1 cellular context compared by ENCODE assay signal in genomic region chr6:111483736-111484654, GRCh38.
A peak's percentile ranks its signal among the peaks of the same experiment; 100 is the strongest.
TF ChIP-seq lines count a peak whose summit lies in the region.

No MANE protein-coding gene starts in this region.

TF ChIP-seq in A549, 52 proteins besides CTCF, POLR2A, EP300 and RAD21 (continued from another document):
- TF ChIP-seq, protein P1, sequence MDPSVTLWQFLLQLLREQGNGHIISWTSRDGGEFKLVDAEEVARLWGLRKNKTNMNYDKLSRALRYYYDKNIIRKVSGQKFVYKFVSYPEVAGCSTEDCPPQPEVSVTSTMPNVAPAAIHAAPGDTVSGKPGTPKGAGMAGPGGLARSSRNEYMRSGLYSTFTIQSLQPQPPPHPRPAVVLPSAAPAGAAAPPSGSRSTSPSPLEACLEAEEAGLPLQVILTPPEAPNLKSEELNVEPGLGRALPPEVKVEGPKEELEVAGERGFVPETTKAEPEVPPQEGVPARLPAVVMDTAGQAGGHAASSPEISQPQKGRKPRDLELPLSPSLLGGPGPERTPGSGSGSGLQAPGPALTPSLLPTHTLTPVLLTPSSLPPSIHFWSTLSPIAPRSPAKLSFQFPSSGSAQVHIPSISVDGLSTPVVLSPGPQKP (IDR thresholded peaks at IDR 0.05; ENCODE audit: low read depth, low read length) = no peak
- no peak for TF ChIP-seq HEYL (CRISPR knock-in tag; IDR thresholded peaks at IDR 0.05)
- TF ChIP-seq RCOR1 (IDR thresholded peaks at IDR 0.05; ENCODE audit: low read depth, low read length) = no peak
- no peak for TF ChIP-seq PBX3 (IDR thresholded peaks at IDR 0.05)
- no peak for TF ChIP-seq FOXS1 (CRISPR knock-in tag; IDR thresholded peaks at IDR 0.05)
- TF ChIP-seq, protein P2, sequence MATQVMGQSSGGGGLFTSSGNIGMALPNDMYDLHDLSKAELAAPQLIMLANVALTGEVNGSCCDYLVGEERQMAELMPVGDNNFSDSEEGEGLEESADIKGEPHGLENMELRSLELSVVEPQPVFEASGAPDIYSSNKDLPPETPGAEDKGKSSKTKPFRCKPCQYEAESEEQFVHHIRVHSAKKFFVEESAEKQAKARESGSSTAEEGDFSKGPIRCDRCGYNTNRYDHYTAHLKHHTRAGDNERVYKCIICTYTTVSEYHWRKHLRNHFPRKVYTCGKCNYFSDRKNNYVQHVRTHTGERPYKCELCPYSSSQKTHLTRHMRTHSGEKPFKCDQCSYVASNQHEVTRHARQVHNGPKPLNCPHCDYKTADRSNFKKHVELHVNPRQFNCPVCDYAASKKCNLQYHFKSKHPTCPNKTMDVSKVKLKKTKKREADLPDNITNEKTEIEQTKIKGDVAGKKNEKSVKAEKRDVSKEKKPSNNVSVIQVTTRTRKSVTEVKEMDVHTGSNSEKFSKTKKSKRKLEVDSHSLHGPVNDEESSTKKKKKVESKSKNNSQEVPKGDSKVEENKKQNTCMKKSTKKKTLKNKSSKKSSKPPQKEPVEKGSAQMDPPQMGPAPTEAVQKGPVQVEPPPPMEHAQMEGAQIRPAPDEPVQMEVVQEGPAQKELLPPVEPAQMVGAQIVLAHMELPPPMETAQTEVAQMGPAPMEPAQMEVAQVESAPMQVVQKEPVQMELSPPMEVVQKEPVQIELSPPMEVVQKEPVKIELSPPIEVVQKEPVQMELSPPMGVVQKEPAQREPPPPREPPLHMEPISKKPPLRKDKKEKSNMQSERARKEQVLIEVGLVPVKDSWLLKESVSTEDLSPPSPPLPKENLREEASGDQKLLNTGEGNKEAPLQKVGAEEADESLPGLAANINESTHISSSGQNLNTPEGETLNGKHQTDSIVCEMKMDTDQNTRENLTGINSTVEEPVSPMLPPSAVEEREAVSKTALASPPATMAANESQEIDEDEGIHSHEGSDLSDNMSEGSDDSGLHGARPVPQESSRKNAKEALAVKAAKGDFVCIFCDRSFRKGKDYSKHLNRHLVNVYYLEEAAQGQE (IDR thresholded peaks at IDR 0.05) = 0 out of 2 replicates have a peak, but pooled peaks have one; percentile 2
- TF ChIP-seq, protein P3, sequence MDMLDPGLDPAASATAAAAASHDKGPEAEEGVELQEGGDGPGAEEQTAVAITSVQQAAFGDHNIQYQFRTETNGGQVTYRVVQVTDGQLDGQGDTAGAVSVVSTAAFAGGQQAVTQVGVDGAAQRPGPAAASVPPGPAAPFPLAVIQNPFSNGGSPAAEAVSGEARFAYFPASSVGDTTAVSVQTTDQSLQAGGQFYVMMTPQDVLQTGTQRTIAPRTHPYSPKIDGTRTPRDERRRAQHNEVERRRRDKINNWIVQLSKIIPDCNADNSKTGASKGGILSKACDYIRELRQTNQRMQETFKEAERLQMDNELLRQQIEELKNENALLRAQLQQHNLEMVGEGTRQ (IDR thresholded peaks at IDR 0.05) = 0 out of 2 replicates have a peak, but pooled peaks have one; percentile 9
- TF ChIP-seq HDAC2 (IDR thresholded peaks at IDR 0.05) = no peak
- TF ChIP-seq RNF2 (IDR thresholded peaks at IDR 0.05; ENCODE audit: borderline replicate concordance, low read depth) = no peak
- no peak for TF ChIP-seq ZSCAN20 (CRISPR knock-in tag; IDR thresholded peaks at IDR 0.05)
- TF ChIP-seq MAZ (IDR thresholded peaks at IDR 0.05; ENCODE audit: borderline replicate concordance, low read depth, low read length) = peak; percentile 80; the same call in 1 of the 2 replicates
- TF ChIP-seq ZC3H11A (IDR thresholded peaks at IDR 0.05) = no peak
- no peak for TF ChIP-seq NFE2L2 (conservative IDR thresholded peaks at IDR 0.05; ENCODE audit: low read length)
- no peak for TF ChIP-seq HOXB5 (CRISPR knock-in tag; IDR thresholded peaks at IDR 0.05)
- no peak for TF ChIP-seq CHD4 (IDR thresholded peaks at IDR 0.05; ENCODE audit: borderline replicate concordance)
- no peak for TF ChIP-seq ZNF302 (CRISPR knock-in tag; IDR thresholded peaks at IDR 0.05)
- no peak for TF ChIP-seq HMGXB4 (CRISPR knock-in tag; IDR thresholded peaks at IDR 0.05; ENCODE audit: borderline replicate concordance)
- TF ChIP-seq KDM1A (IDR thresholded peaks at IDR 0.05; ENCODE audit: low read depth) = no peak
- TF ChIP-seq JUN (IDR thresholded peaks at IDR 0.05) = peak; percentile 76 to 79; a peak in 4 of 5 replicates
- TF ChIP-seq, protein P4, sequence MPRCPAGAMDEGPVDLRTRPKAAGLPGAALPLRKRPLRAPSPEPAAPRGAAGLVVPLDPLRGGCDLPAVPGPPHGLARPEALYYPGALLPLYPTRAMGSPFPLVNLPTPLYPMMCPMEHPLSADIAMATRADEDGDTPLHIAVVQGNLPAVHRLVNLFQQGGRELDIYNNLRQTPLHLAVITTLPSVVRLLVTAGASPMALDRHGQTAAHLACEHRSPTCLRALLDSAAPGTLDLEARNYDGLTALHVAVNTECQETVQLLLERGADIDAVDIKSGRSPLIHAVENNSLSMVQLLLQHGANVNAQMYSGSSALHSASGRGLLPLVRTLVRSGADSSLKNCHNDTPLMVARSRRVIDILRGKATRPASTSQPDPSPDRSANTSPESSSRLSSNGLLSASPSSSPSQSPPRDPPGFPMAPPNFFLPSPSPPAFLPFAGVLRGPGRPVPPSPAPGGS (IDR thresholded peaks at IDR 0.05) = no peak; the same call in 2 of the 3 replicates
